ENCODE assay signal across 8 cellular contexts in genomic region chr17:82291582-82292250, GRCh38. TPM values are rescaled to one million over a fixed set of nuclear protein-coding genes. Genes with fewer than 3 reads are reported as not detected.
DNase-seq lines count a peak whose midpoint lies in the region; ATAC-seq, FAIRE-seq and TF ChIP-seq lines count a peak whose summit lies in the region.

No MANE protein-coding gene starts in this region.

- peaks cover 39% of the 10 kb centered on the region for H3K4me1 ChIP-seq in Loucy (ENCODE audit: insufficient read depth, low read length, poor library complexity, severe bottlenecking)

- H3K36me3 ChIP-seq in Loucy (ENCODE audit: insufficient read depth, low read length) (no peaks in the 10 kb centered on the region), bronchial epithelial cell (ENCODE audit: control insufficient read depth, insufficient read depth, low read length) (no peaks in the 10 kb centered on the region)

- peak overlapping the region in 5 of 6 donors; percentile 58 to 85 (median 66) for H3K27ac Mint-ChIP-seq in naive B cell

- no peak for DNase-seq in AG09309 (ENCODE audit: low read depth)
- no peak for DNase-seq in bronchial epithelial cell (ENCODE audit: low read depth)
- no peak for DNase-seq in naive B cell
- no peak for DNase-seq in KBM-7
- no peak for DNase-seq in Ammon's horn (ENCODE audit: low spot score)
- DNase-seq in A172 (ENCODE audit: low spot score), result no peak

- peaks cover 6% of the 10 kb centered on the region for H3F3A ChIP-seq in Loucy (ENCODE audit: low read depth)

- H3K79me2 ChIP-seq in Loucy (ENCODE audit: insufficient read depth, low read length), result peaks cover 14% of the 10 kb centered on the region

- no peaks in the 10 kb centered on the region for H3K9me2 ChIP-seq in Loucy (replicated peaks; ENCODE audit: low read depth, low read length)

- no peak for FAIRE-seq in bronchial epithelial cell (lab: Jason Lieb, UNC)

- peak overlapping the region; percentile 94 for H3K4me2 ChIP-seq in Loucy (ENCODE audit: low read depth, low read length, poor library complexity, severe bottlenecking)

- in situ Hi-C loops in KBM-7 (cut with MboI; ENCODE audit: low pct_unique_long_range_greater_than_20kb, low sequenced_read_pairs), result no loop called here

- H4K20me1 ChIP-seq in Loucy (ENCODE audit: insufficient read depth, low read length, poor library complexity, severe bottlenecking), result peaks cover 6% of the 10 kb centered on the region

- peaks cover 14 to 32% (median 32%) of the 10 kb centered on the region in 3 donors for H3K4me1 Mint-ChIP-seq in naive B cell

- ATAC-seq in naive B cell (ENCODE audit: low read depth in 2 of 2) (no peak), GM18861 (IDR thresholded peaks at IDR 0.05; ENCODE audit: unreplicated experiment) (no peak)

- no peaks in the 10 kb centered on the region for H3K27me3 ChIP-seq in Loucy (ENCODE audit: insufficient read depth, low read length, poor library complexity, severe bottlenecking)
- no peaks in the 10 kb centered on the region for H3K27me3 ChIP-seq in bronchial epithelial cell (ENCODE audit: control insufficient read depth, insufficient read depth, low read length)

- H3K9me3 Mint-ChIP-seq in naive B cell, result no peaks in the 10 kb centered on the region

- no peaks in the 10 kb centered on the region for H3K27me3 Mint-ChIP-seq in naive B cell

- H3K36me3 Mint-ChIP-seq in naive B cell, result no peaks in the 10 kb centered on the region

- TF ChIP-seq CTCF in AG09309 (IDR thresholded peaks at IDR 0.05; ENCODE audit: control insufficient read depth, insufficient read depth, low read depth, low read length, missing control alignments) (no peak), Loucy (conservative IDR thresholded peaks at IDR 0.05; ENCODE audit: low read length) (no peak), bronchial epithelial cell (IDR thresholded peaks at IDR 0.05; ENCODE audit: insufficient read depth, low read length, severe bottlenecking) (no peak)

- H3K4me3 ChIP-seq in AG09309 (ENCODE audit: control insufficient read depth, low read depth, low read length), result peak overlapping the region; percentile 97
- H3K4me3 ChIP-seq in Loucy (ENCODE audit: low read length, poor library complexity, severe bottlenecking), result peak overlapping the region; percentile 98
- peak overlapping the region; percentile 64 for H3K4me3 ChIP-seq in bronchial epithelial cell (ENCODE audit: low read depth, low read length)

- no peak overlapping the region for H2AFZ ChIP-seq in Loucy (ENCODE audit: low read length)

- no peaks in the 10 kb centered on the region for H3K9me3 ChIP-seq in Loucy (ENCODE audit: insufficient read depth, low read depth, low read length)

- H3K4me3 Mint-ChIP-seq in naive B cell, result peak overlapping the region; percentile 68 to 87 (median 84)

- peak overlapping the region; percentile 98 for H3K9ac ChIP-seq in Loucy (ENCODE audit: low read depth, low read length, poor library complexity, severe bottlenecking)

RNA-seq across cellular contexts. Expression of gene CSNK1D, which starts 18.2 kb away (rescaled TPM):
- total RNA-seq in bronchial epithelial cell, result 64.9 and 72.4 TPM in 2 replicates
- polyA plus RNA-seq in naive B cell (ENCODE audit: low read depth in 6 of 6), result 10 to 100 TPM; 27.7 to 78.6 (median 63.4) TPM
- 19.9 and 20.9 TPM in 2 replicates for total RNA-seq in A172 (2014; rRNA removed; shearing (Covaris generic))

RNA-seq across cellular contexts. Expression of gene CD7, which starts 25.7 kb away (rescaled TPM):
- not detected in 2 replicates for total RNA-seq in bronchial epithelial cell
- polyA plus RNA-seq in naive B cell (ENCODE audit: low read depth in 6 of 6), result 1 to 10 TPM in 2 of 6 donors, under 1 TPM in 2, not detected in 2; 0.50 to 1.5 (median 1.0) TPM
- total RNA-seq in A172 (2014; rRNA removed; shearing (Covaris generic)), result not detected in 2 replicates

RNA-seq across cellular contexts. Expression of gene SECTM1, which starts 41.9 kb away (rescaled TPM):
- total RNA-seq in bronchial epithelial cell, result 1.3 and 3.7 TPM in 2 replicates
- 1 to 10 TPM in 1 of 6 donors, under 1 TPM in 1, not detected in 4; 0.19 to 2.2 TPM for polyA plus RNA-seq in naive B cell (ENCODE audit: low read depth in 6 of 6)
- 1.2 and 1.6 TPM in 2 replicates for total RNA-seq in A172 (2014; rRNA removed; shearing (Covaris generic))
